In genomic region chr16:28103516-28104170, GRCh38 we compare ENCODE assay signal across 17 cellular contexts. TPM values are rescaled to one million over a fixed set of nuclear protein-coding genes. Genes with fewer than 3 reads are reported as not detected.
"Had no signal": no experiment of that assay in that cellular context is flagged by ENCODE, and none has a peak within 500 bp of the region (broad histone marks: within the 10 kb centered on the region; RNA-seq: fewer than 3 reads in every experiment).

No MANE protein-coding gene starts in this region.

- H3K27ac ChIP-seq: ascending aorta, coronary artery, parathyroid adenoma, sigmoid colon, transverse colon, vagina had no signal

- H3K4me1 Mint-ChIP-seq: activated B cell treated with CpG ODN at 0.5 μM for 24 hours; activated naive CD4-positive, alpha-beta T cell treated with anti-CD3 and anti-CD28 coated beads, Interleukin-2, amount 10 ng/mL, durations not matched to agents 7 days and 5 days had no signal

- DNase-seq: activated B cell treated with CpG ODN at 0.5 μM for 24 hours; activated CD4-positive, alpha-beta T cell treated with anti-CD3 and anti-CD28 coated beads for 4 hours; activated CD8-positive, alpha-beta memory T cell treated with anti-CD3 and anti-CD28 coated beads, Interleukin-2, amount 50 U/mL, for 4 hours; activated naive CD4-positive, alpha-beta T cell treated with anti-CD3 and anti-CD28 coated beads, Interleukin-2, amount 10 ng/mL, durations not matched to agents 7 days and 5 days; kidney; mammary epithelial cell; sigmoid colon; stimulated activated CD8-positive, alpha-beta memory T cell treated with anti-CD3 and anti-CD28 coated beads, Interleukin-4, amount 100 ng/mL, for 48 hours; stimulated activated naive CD8-positive, alpha-beta T cell treated with anti-CD3 and anti-CD28 coated beads, Interleukin-15, Interleukin-2, amounts not matched to agents 100 U/mL and 50 U/mL, for 24 hours; SW 1271; transverse colon had no signal

- H3K9me3 Mint-ChIP-seq: activated B cell treated with CpG ODN at 0.5 μM for 24 hours; activated naive CD4-positive, alpha-beta T cell treated with anti-CD3 and anti-CD28 coated beads, Interleukin-2, amount 10 ng/mL, durations not matched to agents 7 days and 5 days; central memory CD8-positive, alpha-beta T cell had no signal

- H3K27me3 Mint-ChIP-seq: activated B cell treated with CpG ODN at 0.5 μM for 24 hours; activated naive CD4-positive, alpha-beta T cell treated with anti-CD3 and anti-CD28 coated beads, Interleukin-2, amount 10 ng/mL, durations not matched to agents 7 days and 5 days; central memory CD8-positive, alpha-beta T cell had no signal

- H3K4me3 Mint-ChIP-seq: activated B cell treated with CpG ODN at 0.5 μM for 24 hours; activated naive CD4-positive, alpha-beta T cell treated with anti-CD3 and anti-CD28 coated beads, Interleukin-2, amount 10 ng/mL, durations not matched to agents 7 days and 5 days; central memory CD8-positive, alpha-beta T cell had no signal

- H3K27ac Mint-ChIP-seq: activated B cell treated with CpG ODN at 0.5 μM for 24 hours; activated naive CD4-positive, alpha-beta T cell treated with anti-CD3 and anti-CD28 coated beads, Interleukin-2, amount 10 ng/mL, durations not matched to agents 7 days and 5 days had no signal

- ATAC-seq: left lobe of liver; stimulated activated naive CD8-positive, alpha-beta T cell treated with anti-CD3 and anti-CD28 coated beads, Interleukin-15, Interleukin-2, amounts not matched to agents 100 U/mL and 50 U/mL, for 24 hours had no signal

RNA-seq across cellular contexts. Expression of gene GSG1L, which starts 40.1 kb away (rescaled TPM):
- total RNA-seq: activated B cell treated with CpG ODN at 0.5 μM for 24 hours, ascending aorta, kidney, left lobe of liver, mammary epithelial cell, transverse colon, vagina had no signal
